8 cellular contexts compared by ENCODE assay signal in genomic region chr12:46367351-46368029, GRCh38. TPM values are rescaled to one million over a fixed set of nuclear protein-coding genes. Genes with fewer than 3 reads are reported as not detected.
DNase-seq lines count a peak whose midpoint lies in the region; ATAC-seq and TF ChIP-seq lines count a peak whose summit lies in the region.

No MANE protein-coding gene starts in this region.

- TF ChIP-seq CTCF in WI38 (IDR thresholded peaks at IDR 0.05; ENCODE audit: low read depth, low read length) (no peak), esophagus squamous epithelium (IDR thresholded peaks at IDR 0.05) (peak in 1 of 6 experiments; percentile 3), psoas muscle (IDR thresholded peaks at IDR 0.05) (no peak)

- H3K4me1 ChIP-seq in CD8-positive, alpha-beta memory T cell (ENCODE audit: insufficient read depth, low read length): peaks cover 67% of the 10 kb centered on the region
- H3K4me1 ChIP-seq in esophagus squamous epithelium (peaks cover 24 to 82% (median 49%) of the 10 kb centered on the region in 3 donors), psoas muscle (peaks cover 80% of the 10 kb centered on the region)

- POLR2A ChIA-PET in CD8-positive, alpha-beta memory T cell (lab: Charles Lee): interaction anchor here (0.6 kb wide), 1 partner anchor 25 kb away, joined by 4 read pairs; no protein-coding TSS in a partner anchor

- CTCF ChIA-PET in CD8-positive, alpha-beta memory T cell (lab: Charles Lee): interaction anchor here (0.9 to 1.2 kb wide), 2 partner anchors 99 to 243 kb away, joined by 3 read pairs; partner anchors contain the start of gene SLC38A1

- peak overlapping the region in 6 of 7 donors; percentile 47 to 98 (median 60) for H3K4me3 Mint-ChIP-seq in CD8-positive, alpha-beta memory T cell

- peak overlapping the region in 7 of 8 donors; percentile 55 to 100 (median 74) for H3K27ac Mint-ChIP-seq in CD8-positive, alpha-beta memory T cell

- no peak for ATAC-seq in psoas muscle
- no peak for ATAC-seq in GM18868 (IDR thresholded peaks at IDR 0.05; ENCODE audit: unreplicated experiment)

- intact Hi-C loops in esophagus squamous epithelium (cut with DNase I): no loop called here
- intact Hi-C loops in psoas muscle (cut with DNase I): no loop called here

- H3K36me3 ChIP-seq in CD8-positive, alpha-beta memory T cell (ENCODE audit: insufficient read depth, low read length): peaks cover 67% of the 10 kb centered on the region
- H3K36me3 ChIP-seq in esophagus squamous epithelium: peaks cover 44 to 87% (median 54%) of the 10 kb centered on the region in 3 donors
- H3K36me3 ChIP-seq in psoas muscle (ENCODE audit: insufficient read depth in 1 of 2, low read depth in 1 of 2): peaks cover 26 to 87% of the 10 kb centered on the region in 2 donors

- H3K27ac ChIP-seq in CD8-positive, alpha-beta memory T cell (ENCODE audit: low read depth, low read length): no peak overlapping the region
- H3K27ac ChIP-seq in esophagus squamous epithelium: peak overlapping the region; percentile 42 to 98 (median 98)
- H3K27ac ChIP-seq in psoas muscle: peak overlapping the region; percentile 99

- TF ChIP-seq POLR2A in esophagus squamous epithelium (IDR thresholded peaks at IDR 0.05): no peak

- peaks cover 0 to 15% of the 10 kb centered on the region in 2 donors for H3K27me3 Mint-ChIP-seq in CD8-positive, alpha-beta memory T cell

- no peaks in the 10 kb centered on the region for H3K9me3 ChIP-seq in CD8-positive, alpha-beta memory T cell (ENCODE audit: low read length)
- H3K9me3 ChIP-seq in esophagus squamous epithelium (no peaks in the 10 kb centered on the region), psoas muscle (no peaks in the 10 kb centered on the region)

- H3K4me3 ChIP-seq in CD8-positive, alpha-beta memory T cell (ENCODE audit: low read length): no peak overlapping the region
- H3K4me3 ChIP-seq in WI38 (ENCODE audit: low read depth, low read length) (peak overlapping the region; percentile 97), esophagus squamous epithelium (peak overlapping the region; percentile 86 to 99 (median 94)), psoas muscle (peak overlapping the region; percentile 94)

- H3K9me3 Mint-ChIP-seq in CD8-positive, alpha-beta memory T cell: peaks cover 0 to 2% (median 0%) of the 10 kb centered on the region in 5 donors

- DNase-seq in CD8-positive, alpha-beta memory T cell: no peak
- no peak for DNase-seq in esophagus squamous epithelium (lab: John Stamatoyannopoulos, UW)
- DNase-seq in psoas muscle: no peak
- DNase-seq in GM19240 (ENCODE audit: insufficient read length, low spot score): no peak
- no peak for DNase-seq in pons (ENCODE audit: low spot score)
- no peak for DNase-seq in NCI-H187 (lab: John Stamatoyannopoulos, UW)

- H3K36me3 Mint-ChIP-seq in CD8-positive, alpha-beta memory T cell: peaks cover 18 to 94% (median 32%) of the 10 kb centered on the region in 3 donors

- 15% methylated on average over 5 of the region's 5 CpGs for WGBS in esophagus squamous epithelium, 2 donors
- WGBS in psoas muscle, 3 donors: 26 to 34% (median 27%) methylated on average over 5 of the region's 5 CpGs

- peaks cover 69 to 84% (median 83%) of the 10 kb centered on the region in 3 donors for H3K4me1 Mint-ChIP-seq in CD8-positive, alpha-beta memory T cell

- no peaks in the 10 kb centered on the region for H3K27me3 ChIP-seq in CD8-positive, alpha-beta memory T cell (ENCODE audit: insufficient read depth, low read length, poor library complexity, severe bottlenecking)
- H3K27me3 ChIP-seq in esophagus squamous epithelium (no peaks in the 10 kb centered on the region), psoas muscle (ENCODE audit: insufficient read depth in 3 of 3, low read length in 2 of 3) (no peaks in the 10 kb centered on the region)

RNA-seq across cellular contexts. Expression of gene SLC38A2, which starts 5.1 kb away (rescaled TPM):
- 100 to 1,000 TPM; 198 to 202 TPM for total RNA-seq in CD8-positive, alpha-beta memory T cell
- 58.4 TPM for polyA plus RNA-seq in CD8-positive, alpha-beta memory T cell
- 100 to 1,000 TPM; 242 to 468 (median 286) TPM for total RNA-seq in esophagus squamous epithelium
- total RNA-seq in psoas muscle: 100 to 1,000 TPM; 287 to 428 (median 331) TPM
- polyA plus RNA-seq in psoas muscle: 100 to 1,000 TPM in 2 of 3 donors, 10 to 100 TPM in 1; 35.8 to 317 (median 180) TPM
